Comparison of ENCODE assay signal across 1 cellular context in the genomic region with DNA sequence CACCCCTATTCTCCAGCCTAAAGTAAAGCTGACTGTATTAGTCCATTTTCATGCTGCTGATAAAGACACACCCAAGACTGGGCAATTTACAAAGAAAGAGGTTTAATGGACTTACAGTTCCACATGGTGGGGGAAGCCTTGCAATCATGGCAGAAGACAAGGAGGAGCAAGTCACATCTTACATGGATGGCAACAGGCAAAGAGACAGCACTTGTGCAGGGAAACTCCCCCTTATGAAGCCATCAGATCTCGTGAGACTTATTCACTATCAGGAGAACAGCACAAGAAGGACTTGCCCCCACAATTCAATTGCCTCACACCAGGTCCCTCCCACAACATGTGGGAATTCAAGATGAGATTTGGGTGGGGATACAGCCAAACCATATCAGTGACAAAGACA. TPM values are rescaled to one million over a fixed set of nuclear protein-coding genes. Genes with fewer than 3 reads are reported as not detected.
"Had no signal": no experiment of that assay in that cellular context is flagged by ENCODE, and none has a peak within 500 bp of the region (broad histone marks: within the 10 kb centered on the region; RNA-seq: fewer than 3 reads in every experiment).

No MANE protein-coding gene starts in this region.

RNA-seq across cellular contexts. Expression of gene FOXF2, which starts 19.7 kb away (rescaled TPM):
- total RNA-seq: uterus had no signal
